Comparison of ENCODE assay signal across 25 cellular contexts in the genomic region with DNA sequence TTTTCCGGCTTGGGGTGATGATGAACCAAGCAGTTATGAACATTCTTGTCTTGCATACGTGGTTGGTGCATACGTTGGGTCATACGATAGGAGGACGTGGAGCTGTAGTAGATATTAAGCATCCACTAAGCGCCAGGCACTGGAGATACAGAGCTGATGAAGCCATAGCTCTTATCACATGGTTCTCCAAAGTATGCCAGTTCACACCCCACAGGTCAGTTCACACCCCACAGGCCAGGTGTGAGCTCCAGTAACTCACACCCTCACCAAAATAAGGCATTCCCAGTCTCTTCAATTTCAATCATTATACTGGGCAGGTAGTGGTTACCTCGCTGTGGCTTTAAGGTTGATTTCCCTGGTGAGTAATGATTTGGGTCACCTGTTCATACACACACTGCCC.
DNase-seq lines count a peak whose midpoint lies in the region; ATAC-seq, FAIRE-seq and TF ChIP-seq lines count a peak whose summit lies in the region.
"Had no signal": no experiment of that assay in that cellular context is flagged by ENCODE, and none has a peak within 500 bp of the region (broad histone marks: within the 10 kb centered on the region; RNA-seq: fewer than 3 reads in every experiment).

No MANE protein-coding gene starts in this region.

- TF ChIP-seq POLR2A in HepG2 (IDR thresholded peaks at IDR 0.05; ENCODE audit: insufficient read depth in 1 of 2, low read depth in 2 of 2, low read length in 2 of 2): no peak
- no peak for TF ChIP-seq POLR2A in right lobe of liver (IDR thresholded peaks at IDR 0.05)

- peaks cover 4 to 13% of the 10 kb centered on the region in 2 experiments; a peak in 4 of 5 replicates for H3K27me3 ChIP-seq in HepG2 (ENCODE audit: control insufficient read depth in 1 of 2, insufficient read depth in 2 of 2, low read length in 2 of 2)
- no peaks in the 10 kb centered on the region for H3K27me3 ChIP-seq in right lobe of liver
- no peaks in the 10 kb centered on the region for H3K27me3 ChIP-seq in bronchial epithelial cell (ENCODE audit: control insufficient read depth, insufficient read depth, low read length)
- H3K27me3 ChIP-seq in mesendoderm (ENCODE audit: insufficient read depth, low read length, poor library complexity): no peaks in the 10 kb centered on the region
- H3K27me3 ChIP-seq: BE2C, BLaER1 had no signal

- BruUV-seq in HepG2 (replicated peaks; lab: Mats Ljungman, UMichigan): no TSS peak

- H4K5ac ChIP-seq in mesendoderm (ENCODE audit: low read length): no peak overlapping the region

- H2BK15ac ChIP-seq in mesendoderm (replicated peaks; ENCODE audit: low read depth): no peak overlapping the region

- H2AFZ ChIP-seq in HepG2 (ENCODE audit: low read length): no peak overlapping the region

- H4K20me1 ChIP-seq in HepG2 (ENCODE audit: insufficient read depth, low read length): no peaks in the 10 kb centered on the region
- H4K20me1 ChIP-seq: BLaER1 had no signal

- H2AK5ac ChIP-seq in mesendoderm (ENCODE audit: low read length): no peak overlapping the region

- no peak for FAIRE-seq in HepG2 (lab: Jason Lieb, UNC)
- FAIRE-seq in bronchial epithelial cell (lab: Jason Lieb, UNC): peak; percentile 70
- FAIRE-seq: A204.1, G401.6, GM12891, GM19239 had no signal

- TF ChIP-seq RAD21 in HepG2 (CRISPR knock-in tag; IDR thresholded peaks at IDR 0.05): no peak

- H3K4ac ChIP-seq in mesendoderm (ENCODE audit: low read depth, low read length): no peak overlapping the region

- TF ChIP-seq EP300 in HepG2 (IDR thresholded peaks at IDR 0.05; ENCODE audit: low read depth in 2 of 2, low read length in 2 of 2) (no peak), HepG2 (CRISPR knock-in tag; IDR thresholded peaks at IDR 0.05; ENCODE audit: borderline replicate concordance) (no peak)

- H3K4me3 ChIP-seq in HepG2 (replicated peaks in 1 of 3; ENCODE audit: insufficient read depth in 1 of 3, low read depth in 2 of 3, low read length in 3 of 3) (no peak overlapping the region), right lobe of liver (no peak overlapping the region), bronchial epithelial cell (ENCODE audit: low read depth, low read length) (no peak overlapping the region), mesendoderm (ENCODE audit: low read length) (no peak overlapping the region)
- H3K4me3 ChIP-seq: BLaER1 had no signal

- H3K9ac ChIP-seq in HepG2 (ENCODE audit: insufficient read depth, low read depth, low read length): no peak overlapping the region
- no peak overlapping the region for H3K9ac ChIP-seq in mesendoderm (ENCODE audit: low read length)
- H3K9ac ChIP-seq: BLaER1 had no signal

- H4K8ac ChIP-seq in mesendoderm (ENCODE audit: low read depth, low read length): no peak overlapping the region

- DNase-seq in HepG2 (ENCODE audit: low spot score) (no peak), right lobe of liver (no peak), bronchial epithelial cell (ENCODE audit: low read depth) (no peak), kidney glomerular epithelial cell (lab: John Stamatoyannopoulos, UW) (peak; percentile 3), posterior vena cava (ENCODE audit: low spot score) (peak; percentile 3), DMS153 treated with DMSO at 0.1 percent for 48 hours (lab: John Stamatoyannopoulos, UW; ENCODE audit: unreplicated experiment) (no peak), mesendoderm (no peak)
- DNase-seq: 8988T; ACHN; BE2C; C1 segment of cervical spinal cord; CD4-positive, alpha-beta memory T cell; CD4-positive, CD25-positive, alpha-beta regulatory T cell; CD8-positive, alpha-beta memory T cell; COR-L47; DMS 273 treated with DMSO at 0.1 percent for 48 hours; DMS153; DMS79 treated with DMSO at 0.1 percent for 48 hours; GF-D8 had no signal

- H3K56ac ChIP-seq in mesendoderm (ENCODE audit: low read length): no peak overlapping the region

- H2BK5ac ChIP-seq in mesendoderm (ENCODE audit: low read length): no peak overlapping the region

- no peaks in the 10 kb centered on the region for H3K79me1 ChIP-seq in mesendoderm (ENCODE audit: low read length)

- no peak overlapping the region for H3K18ac ChIP-seq in mesendoderm (ENCODE audit: low read length)

- H3K79me2 ChIP-seq in HepG2 (ENCODE audit: insufficient read depth, low read length): no peaks in the 10 kb centered on the region
- H3K79me2 ChIP-seq in mesendoderm (ENCODE audit: control insufficient read depth, insufficient read depth, low read length): no peaks in the 10 kb centered on the region

- no peak overlapping the region for H3K23ac ChIP-seq in mesendoderm (ENCODE audit: low read length)

- WGBS in HepG2 (ENCODE audit: low lambda C conversion rate): 40% methylated on average over 7 of the region's 7 CpGs
- 84% methylated on average over 7 of the region's 7 CpGs for WGBS in right lobe of liver (ENCODE audit: insufficient coverage, low coverage, low lambda C conversion rate, missing lambda C conversion rate)
- WGBS in mesendoderm (ENCODE audit: extremely low coverage, insufficient coverage, low lambda C conversion rate): no CpG with 5 or more reads among the region's 7 CpGs

- TF ChIP-seq CTCF in HepG2 (CRISPR knock-in tag; IDR thresholded peaks at IDR 0.05) (no peak), right lobe of liver (IDR thresholded peaks at IDR 0.05) (no peak), bronchial epithelial cell (IDR thresholded peaks at IDR 0.05; ENCODE audit: insufficient read depth, low read length, severe bottlenecking) (no peak)

- H3K9me3 ChIP-seq in HepG2 (ENCODE audit: low read length): peaks cover 7% of the 10 kb centered on the region; the same call in 1 of the 2 replicates
- H3K9me3 ChIP-seq in right lobe of liver: no peaks in the 10 kb centered on the region
- H3K9me3 ChIP-seq: BE2C, BLaER1 had no signal

- in situ Hi-C loops in HepG2 (cut with HindIII; ENCODE audit: extremely low pct_ligation_motif_present, low pct_unique_long_range_greater_than_20kb): no loop called here

- POLR2A ChIA-PET in HepG2 (lab: Yijun Ruan, JAX): no interaction called here

- CTCF ChIA-PET in HepG2 (lab: Yijun Ruan, JAX; ENCODE audit: low intra/inter-chr PET ratio, low total read pairs): no interaction called here

- H3K36me3 ChIP-seq in HepG2 (replicated peaks in 1 of 2; ENCODE audit: control insufficient read depth in 1 of 2, insufficient read depth in 2 of 2, low read length in 2 of 2) (no peaks in the 10 kb centered on the region), right lobe of liver (no peaks in the 10 kb centered on the region), bronchial epithelial cell (ENCODE audit: control insufficient read depth, insufficient read depth, low read length) (no peaks in the 10 kb centered on the region), mesendoderm (ENCODE audit: control insufficient read depth, insufficient read depth, low read length) (no peaks in the 10 kb centered on the region)
- H3K36me3 ChIP-seq: BE2C, BLaER1 had no signal

- ATAC-seq in HepG2: no peak
- ATAC-seq in right lobe of liver: no peak
- ATAC-seq in HG02938 (IDR thresholded peaks at IDR 0.05; ENCODE audit: unreplicated experiment): no peak

- no peak overlapping the region for H3K4me2 ChIP-seq in HepG2 (ENCODE audit: low read depth, low read length)
- H3K4me2 ChIP-seq in mesendoderm (ENCODE audit: low read length): no peak overlapping the region
- H3K4me2 ChIP-seq: BLaER1 had no signal

- H3K4me1 ChIP-seq in HepG2 (ENCODE audit: insufficient read depth, low read length) (no peaks in the 10 kb centered on the region), right lobe of liver (no peaks in the 10 kb centered on the region), mesendoderm (ENCODE audit: control insufficient read depth, low read depth, low read length) (no peaks in the 10 kb centered on the region)
- H3K4me1 ChIP-seq: BE2C had no signal

- no peak overlapping the region for H2BK120ac ChIP-seq in mesendoderm (ENCODE audit: low read depth, low read length)

- H3K27ac ChIP-seq in HepG2 (ENCODE audit: extremely low read length, insufficient read depth, low read length) (no peak overlapping the region), right lobe of liver (no peak overlapping the region), mesendoderm (ENCODE audit: low read depth, low read length) (no peak overlapping the region)
- H3K27ac ChIP-seq: BLaER1 had no signal

- intact Hi-C loops in HepG2 (cut with micrococcal nuclease; ENCODE audit: unreplicated experiment) (no loop called here), right lobe of liver (cut with DNase I) (no loop called here), posterior vena cava (cut with DNase I) (no loop called here)

TF ChIP-seq in HepG2, 621 proteins besides CTCF, POLR2A, EP300 and RAD21:
- TF ChIP-seq SMARCC2 (IDR thresholded peaks at IDR 0.05): no peak
- TF ChIP-seq ZNF18 (CRISPR knock-in tag; IDR thresholded peaks at IDR 0.05; ENCODE audit: insufficient replicate concordance): peak; percentile 76
- no peak for TF ChIP-seq HIVEP1 (CRISPR knock-in tag; IDR thresholded peaks at IDR 0.05)
- no peak for TF ChIP-seq ARNT2 (CRISPR knock-in tag; IDR thresholded peaks at IDR 0.05; ENCODE audit: low read depth)
- no peak for TF ChIP-seq NRL (CRISPR knock-in tag; IDR thresholded peaks at IDR 0.05; ENCODE audit: borderline replicate concordance)
- TF ChIP-seq ZNF326 (CRISPR knock-in tag; IDR thresholded peaks at IDR 0.05; ENCODE audit: borderline replicate concordance): no peak
- no peak for TF ChIP-seq RFXAP (CRISPR knock-in tag; IDR thresholded peaks at IDR 0.05; ENCODE audit: borderline replicate concordance)

Comparison
In these comparisons a context has a peak if more than half of its experiments do, and no peak if none do; other contexts are left out.
1. DNase-seq: peak in kidney glomerular epithelial cell (single experiment) and posterior vena cava (single experiment); none in HepG2 (single experiment), right lobe of liver (0 of 3), bronchial epithelial cell (single experiment), DMS153 treated with DMSO at 0.1 percent for 48 hours (single experiment) and mesendoderm (single experiment).